ENCODE assay signal across 8 cellular contexts in the genomic region with DNA sequence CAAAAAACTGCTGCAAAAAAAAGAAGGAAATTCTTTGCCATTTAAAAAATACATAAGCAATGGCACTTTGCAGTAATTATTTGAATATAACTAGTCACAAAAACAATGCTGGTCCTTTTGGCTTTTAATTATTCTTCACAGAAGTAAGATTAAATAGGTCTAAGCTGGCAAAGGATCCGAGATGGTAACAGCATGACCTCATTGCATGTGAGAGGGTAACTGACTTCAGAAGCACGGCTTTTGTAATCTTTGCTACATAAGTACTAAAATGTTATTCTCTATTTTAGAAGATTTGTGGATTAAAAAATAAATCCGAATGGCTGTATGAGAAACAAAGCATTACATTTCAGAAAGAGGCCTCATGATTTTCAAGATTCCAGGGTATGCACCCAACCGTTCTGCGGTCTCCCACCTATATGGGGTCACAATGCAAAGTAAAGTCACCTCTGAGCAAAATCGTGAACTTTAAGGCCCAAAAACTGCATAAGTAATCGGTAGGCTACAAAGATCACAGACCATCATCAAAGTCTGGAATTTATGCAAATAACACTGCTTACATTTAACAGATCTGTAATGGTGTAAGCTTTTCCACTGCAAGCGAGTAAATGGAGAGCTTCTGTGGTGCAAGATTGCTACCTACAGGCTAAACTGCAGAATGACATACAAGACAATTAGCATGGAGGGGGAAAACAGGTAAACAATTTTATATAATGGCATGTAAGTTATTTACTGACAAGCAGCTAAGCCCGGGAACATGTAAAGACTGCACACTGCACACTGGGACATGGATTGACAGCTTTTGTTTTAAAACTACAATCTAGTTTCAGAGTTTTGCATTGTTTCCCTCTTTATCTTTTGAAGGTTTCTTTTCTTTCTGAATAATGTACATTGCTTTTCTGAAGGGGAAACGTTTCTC.
DNase-seq lines count a peak whose midpoint lies in the region; ATAC-seq, FAIRE-seq and TF ChIP-seq lines count a peak whose summit lies in the region.

No MANE protein-coding gene starts in this region.

- no peak overlapping the region for H3K9ac ChIP-seq in HUES48 (ENCODE audit: low read depth, low read length)

- TF ChIP-seq CTCF in lung (IDR thresholded peaks at IDR 0.05; ENCODE audit: control extremely low read depth, extremely low read depth) = peak; percentile 20

- H3K4me3 ChIP-seq in HUES48 (ENCODE audit: low read depth, low read length) (peak overlapping the region; percentile 25; the same call in 1 of the 2 replicates), lung (no peak overlapping the region)

- H3K9me3 ChIP-seq in HUES48 (ENCODE audit: control insufficient read depth, insufficient read depth, low read length) = no peaks in the 10 kb centered on the region
- H3K9me3 ChIP-seq in lung (ENCODE audit: control insufficient read depth in 2 of 2, insufficient read depth in 1 of 2, low read length in 1 of 2) = peaks cover 0 to 1% of the 10 kb centered on the region in 2 donors

- H3K27ac ChIP-seq in HUES48 (ENCODE audit: low read depth, low read length) (peak overlapping the region; percentile 75), lung (ENCODE audit: low read depth in 1 of 2, low read length in 1 of 2) (no peak overlapping the region)

- peaks cover 40% of the 10 kb centered on the region for H3K4me1 ChIP-seq in HUES48 (ENCODE audit: control insufficient read depth, insufficient read depth, low read length)
- H3K4me1 ChIP-seq in lung (ENCODE audit: control insufficient read depth in 2 of 2, insufficient read depth in 2 of 2, low read length in 2 of 2) = no peaks in the 10 kb centered on the region

- H3K27me3 ChIP-seq in HUES48 (ENCODE audit: control insufficient read depth, insufficient read depth, low read length) (no peaks in the 10 kb centered on the region), lung (ENCODE audit: control insufficient read depth, insufficient read depth) (no peaks in the 10 kb centered on the region)

- no peak for FAIRE-seq in RCC 7860 (lab: Jason Lieb, UNC)

- ATAC-seq in GM21619 (IDR thresholded peaks at IDR 0.05; ENCODE audit: unreplicated experiment) (peak; percentile 95), lung (ENCODE audit: insufficient read depth, low FRiP score) (no peak)

- DNase-seq in A172 (ENCODE audit: low spot score) (peak; percentile 64), Daoy (ENCODE audit: low read depth) (peak; percentile 34), RCC 7860 (ENCODE audit: low spot score) (peak; percentile 5), cerebellar nuclear complex (lab: John Stamatoyannopoulos, UW) (peak; percentile 46 to 74), lung (ENCODE audit: low spot score) (no peak), T1000 (lab: John Stamatoyannopoulos, UW) (no peak)

- H3K36me3 ChIP-seq in HUES48 (ENCODE audit: control insufficient read depth, insufficient read depth, low read length) = no peaks in the 10 kb centered on the region
- peaks cover 0 to 1% of the 10 kb centered on the region in 2 donors for H3K36me3 ChIP-seq in lung (ENCODE audit: control insufficient read depth in 2 of 2, insufficient read depth in 2 of 2, low read length in 2 of 2)

- WGBS in lung, 2 donors = 57 to 70% methylated on average over 10 of the region's 10 CpGs

Comparison
In these comparisons a context has a peak if more than half of its experiments do, and no peak if none do; other contexts are left out.
1. DNase-seq: peak in A172 (single experiment), Daoy (single experiment), RCC 7860 (single experiment) and cerebellar nuclear complex (2 of 2); none in lung (single experiment) and T1000 (single experiment).